ENCODE assay signal across 8 cellular contexts in genomic region chr13:99087130-99087953, GRCh38.
A peak's percentile ranks its signal among the peaks of the same experiment; 100 is the strongest.
DNase-seq lines count a peak whose midpoint lies in the region; ATAC-seq lines count a peak whose summit lies in the region.

No MANE protein-coding gene starts in this region.

- DNase-seq in NCI-H2227 (lab: John Stamatoyannopoulos, UW; ENCODE audit: unreplicated experiment), result peak; percentile 91
- peak; percentile 91 to 93 for DNase-seq in activated CD4-positive, alpha-beta T cell treated with anti-CD3 and anti-CD28 coated beads for 4 hours
- peak; percentile 90 for DNase-seq in kidney tubule cell (ENCODE audit: low spot score)
- peak; percentile 85 for DNase-seq in stimulated activated CD4-positive, alpha-beta T cell treated with anti-CD3 and anti-CD28 coated beads, Interleukin-1b, Interleukin-23, amount 100 ng/mL, for 1 hour (ENCODE audit: low read depth in 2 of 2)

- H3K36me3 ChIP-seq in ACC112 (ENCODE audit: insufficient read depth, low read length), result no peaks in the 10 kb centered on the region

- peak overlapping the region; percentile 78 for H3K4me3 ChIP-seq in ACC112 (ENCODE audit: low read depth, low read length)

- H3K79me2 ChIP-seq in ACC112 (ENCODE audit: control insufficient read depth, insufficient read depth, low read length, unreplicated experiment), result no peaks in the 10 kb centered on the region

- no peaks in the 10 kb centered on the region for H3K27me3 ChIP-seq in ACC112 (ENCODE audit: insufficient read depth, low read length)

- peak overlapping the region; percentile 25; the same call in 1 of the 2 replicates for H3K27ac ChIP-seq in ACC112 (ENCODE audit: low read depth, low read length)
- H3K27ac ChIP-seq in cingulate gyrus (ENCODE audit: low read depth, low read length), result peak overlapping the region; percentile 76

- peaks cover 6% of the 10 kb centered on the region for H3K4me1 ChIP-seq in ACC112 (ENCODE audit: control insufficient read depth, insufficient read depth, low read length, unreplicated experiment)

- peak overlapping the region; percentile 80 for H2AFZ ChIP-seq in ACC112 (ENCODE audit: low read length, unreplicated experiment)

- ATAC-seq in GM18868 (IDR thresholded peaks at IDR 0.05; ENCODE audit: unreplicated experiment) (peak; percentile 82), HG03108 (IDR thresholded peaks at IDR 0.05; ENCODE audit: unreplicated experiment) (peak; percentile 72)

Comparison
In these comparisons a context has a peak if more than half of its experiments do, and no peak if none do; other contexts are left out.
1. Peak in every context shown above with its lines: DNase-seq, ATAC-seq, H3K4me3 ChIP-seq and H3K27ac ChIP-seq.